Comparison of ENCODE assay signal across 8 cellular contexts in genomic region chr12:50086148-50086547, GRCh38. TPM values are rescaled to one million over a fixed set of nuclear protein-coding genes. Genes with fewer than 3 reads are reported as not detected.
DNase-seq lines count a peak whose midpoint lies in the region; ATAC-seq and TF ChIP-seq lines count a peak whose summit lies in the region.

No MANE protein-coding gene starts in this region.

- intact Hi-C loops in esophagus muscularis mucosa (cut with DNase I), result no loop called here

- DNase-seq in GM06990 (ENCODE audit: extremely low read depth, insufficient read length) (no peak), Peyer's patch (peak in 1 of 3 donors; percentile 50), esophagus muscularis mucosa (ENCODE audit: extremely low spot score) (no peak), retinal pigment epithelial cell (ENCODE audit: low read depth) (no peak), NCI-H1105 (lab: John Stamatoyannopoulos, UW) (no peak), NCI-H510A treated with DMSO at 0.1 percent for 48 hours (lab: John Stamatoyannopoulos, UW) (no peak), NCI-H2227 treated with DMSO at 0.1 percent for 48 hours (lab: John Stamatoyannopoulos, UW) (no peak)

- H3K4me1 ChIP-seq in Peyer's patch (peaks cover 0 to 30% (median 5%) of the 10 kb centered on the region in 4 donors), esophagus muscularis mucosa (peaks cover 14 to 44% (median 26%) of the 10 kb centered on the region in 4 donors)

- TF ChIP-seq EP300 in esophagus muscularis mucosa (IDR thresholded peaks at IDR 0.05), result no peak

- TF ChIP-seq POLR2A in Peyer's patch (IDR thresholded peaks at IDR 0.05) (no peak), esophagus muscularis mucosa (IDR thresholded peaks at IDR 0.05; ENCODE audit: low read depth) (no peak)

- TF ChIP-seq CTCF in GM06990 (IDR thresholded peaks at IDR 0.05; ENCODE audit: insufficient read depth, low read length, poor library complexity, severe bottlenecking) (no peak), Peyer's patch (IDR thresholded peaks at IDR 0.05) (no peak), esophagus muscularis mucosa (IDR thresholded peaks at IDR 0.05) (no peak), retinal pigment epithelial cell (conservative IDR thresholded peaks at IDR 0.05; ENCODE audit: low read depth, low read length) (no peak)

- H3K4me3 ChIP-seq in GM06990 (replicated peaks; ENCODE audit: low read depth, low read length) (peak overlapping the region; percentile 69), Peyer's patch (peak overlapping the region in 2 of 4 donors; percentile 86 to 90), esophagus muscularis mucosa (peak overlapping the region; percentile 87 to 96 (median 96)), retinal pigment epithelial cell (ENCODE audit: low read length) (peak overlapping the region; percentile 91)

- peaks cover 16% of the 10 kb centered on the region for H3K36me3 ChIP-seq in GM06990 (ENCODE audit: control insufficient read depth, insufficient read depth, low read length)
- peaks cover 0 to 46% (median 0%) of the 10 kb centered on the region in 3 donors for H3K36me3 ChIP-seq in Peyer's patch
- H3K36me3 ChIP-seq in esophagus muscularis mucosa, result peaks cover 33 to 52% (median 41%) of the 10 kb centered on the region in 4 donors

- H3K27me3 ChIP-seq in GM06990 (replicated peaks; ENCODE audit: control insufficient read depth, insufficient read depth, low read length) (no peaks in the 10 kb centered on the region), Peyer's patch (no peaks in the 10 kb centered on the region), esophagus muscularis mucosa (no peaks in the 10 kb centered on the region)

- no peaks in the 10 kb centered on the region for H3K9me3 ChIP-seq in Peyer's patch
- no peaks in the 10 kb centered on the region for H3K9me3 ChIP-seq in esophagus muscularis mucosa

- no peak for ATAC-seq in activated CD4-positive, CD25-positive, alpha-beta regulatory T cell treated with anti-CD3 and anti-CD28 coated beads, Interleukin-2, amount 50 U/mL, for 24 hours

- H3K27ac ChIP-seq in Peyer's patch (peak overlapping the region; percentile 92 to 99 (median 94)), esophagus muscularis mucosa (replicated peaks in 1 of 4) (peak overlapping the region; percentile 97 to 99 (median 98))

- 71% methylated on average over 5 of the region's 5 CpGs for WGBS in esophagus muscularis mucosa

RNA-seq across cellular contexts. Expression of gene SMARCD1, which starts 1.0 kb away (rescaled TPM):
- total RNA-seq in Peyer's patch, result 100 to 1,000 TPM in 2 of 4 donors, 10 to 100 TPM in 2; 76.5 to 126 (median 95.1) TPM
- total RNA-seq in esophagus muscularis mucosa, result 10 to 100 TPM; 20.3 to 72.4 (median 45.2) TPM

RNA-seq across cellular contexts. Expression of gene GPD1, which starts 17.7 kb away (rescaled TPM):
- 100 to 1,000 TPM in 3 of 4 donors, 10 to 100 TPM in 1; 41.3 to 409 (median 291) TPM for total RNA-seq in Peyer's patch
- 1 to 10 TPM in 1 of 4 donors, under 1 TPM in 3; 0.17 to 2.5 (median 0.60) TPM for total RNA-seq in esophagus muscularis mucosa

RNA-seq across cellular contexts. Expression of gene COX14, which starts 25.9 kb away (rescaled TPM):
- total RNA-seq in Peyer's patch, result 100 to 1,000 TPM in 1 of 4 donors, 10 to 100 TPM in 3; 75.3 to 115 (median 86.4) TPM
- total RNA-seq in esophagus muscularis mucosa, result 100 to 1,000 TPM in 1 of 4 donors, 10 to 100 TPM in 3; 52.8 to 105 (median 87.6) TPM

RNA-seq across cellular contexts. Expression of gene ASIC1, which starts 28.8 kb away (rescaled TPM):
- total RNA-seq in Peyer's patch (1 to 10 TPM in 2 of 4 donors, under 1 TPM in 1, not detected in 1; 0.70 to 5.7 (median 1.5) TPM), esophagus muscularis mucosa (1 to 10 TPM in 3 of 4 donors, under 1 TPM in 1; 0.66 to 5.6 (median 2.9) TPM)

Comparison
In these comparisons a context has a peak if more than half of its experiments do, and no peak if none do; other contexts are left out.
1. RNA of gene GPD1, which starts 17.7 kb away (total RNA-seq): 41.3 to 409 TPM in Peyer's patch; 0.17 to 2.5 TPM in esophagus muscularis mucosa; every median in the first group is over 10 times any median in the second.